In genomic region chr14:68816183-68816942, GRCh38 we compare ENCODE assay signal across 8 cellular contexts. TPM values are rescaled to one million over a fixed set of nuclear protein-coding genes. Genes with fewer than 3 reads are reported as not detected.
DNase-seq lines count a peak whose midpoint lies in the region; ATAC-seq and TF ChIP-seq lines count a peak whose summit lies in the region.

No MANE protein-coding gene starts in this region.

- BruUV-seq in A673 (replicated peaks; lab: Mats Ljungman, UMichigan) (no TSS peak), mammary epithelial cell (replicated peaks; lab: Mats Ljungman, UMichigan) (no TSS peak)

- dilution Hi-C loops in mammary epithelial cell (cut with HindIII; ENCODE audit: low sequenced_read_pairs): loop anchor here (25.0 kb wide), 2 partner anchors 554 to 879 kb away; no protein-coding TSS in a partner anchor

- in situ Hi-C loops in mammary epithelial cell (cut with MboI; ENCODE audit: low sequenced_read_pairs in 2 of 2): loop anchor here in 1 of 2 donors (10.0 kb wide), 1 partner anchor 562 kb away; no protein-coding TSS in a partner anchor

- H3K4me3 Mint-ChIP-seq in WTC11: peak overlapping the region; percentile 38

- TF ChIP-seq CTCF in A673 (conservative IDR thresholded peaks at IDR 0.05; ENCODE audit: low read depth, low read length): peak; percentile 96
- TF ChIP-seq CTCF in WTC11 (IDR thresholded peaks at IDR 0.05): peak; percentile 88
- TF ChIP-seq CTCF in mammary epithelial cell (conservative IDR thresholded peaks at IDR 0.05 in 1 of 2, IDR thresholded peaks at IDR 0.05 in 1 of 2; ENCODE audit: extremely low read depth in 1 of 2, insufficient read depth in 1 of 2, low read depth in 1 of 2, low read length in 2 of 2): peak; percentile 78 to 91

- H3K27me3 Mint-ChIP-seq in WTC11 (ENCODE audit: low read depth): peaks cover 2% of the 10 kb centered on the region; the same call in 1 of the 2 replicates

- H3K27me3 ChIP-seq in A673 (replicated peaks; ENCODE audit: insufficient read depth, low read depth, low read length, poor library complexity): no peaks in the 10 kb centered on the region
- no peaks in the 10 kb centered on the region for H3K27me3 ChIP-seq in mammary epithelial cell (ENCODE audit: insufficient read depth, low read length)

- H3K27ac ChIP-seq in A673 (ENCODE audit: low read depth, low read length, poor library complexity, severe bottlenecking) (peak overlapping the region; percentile 95), mammary epithelial cell (ENCODE audit: insufficient read depth, low read depth, low read length) (peak overlapping the region; percentile 80)

- H3K36me3 Mint-ChIP-seq in WTC11: no peaks in the 10 kb centered on the region

- no peaks in the 10 kb centered on the region for H3K9me3 ChIP-seq in A673 (ENCODE audit: low read depth, low read length, poor library complexity, severe bottlenecking)
- H3K9me3 ChIP-seq in mammary epithelial cell (replicated peaks; ENCODE audit: insufficient read depth, low read length): no peaks in the 10 kb centered on the region

- ATAC-seq in GM18517 (IDR thresholded peaks at IDR 0.05; ENCODE audit: unreplicated experiment) (peak; percentile 41), HG03066 (IDR thresholded peaks at IDR 0.05; ENCODE audit: low read depth, unreplicated experiment) (peak; percentile 41), WTC11 (peak; percentile 61)

- H4K20me1 ChIP-seq in mammary epithelial cell (ENCODE audit: insufficient read depth, low read length): no peaks in the 10 kb centered on the region

- H3K4me3 ChIP-seq in A673 (ENCODE audit: low read depth, low read length, poor library complexity, severe bottlenecking): peak overlapping the region; percentile 47
- peak overlapping the region; percentile 31 to 54 (median 45) for H3K4me3 ChIP-seq in mammary epithelial cell (replicated peaks in 1 of 3; ENCODE audit: insufficient read depth in 1 of 3, low read depth in 2 of 3, low read length in 3 of 3)

- H2AFZ ChIP-seq in mammary epithelial cell (ENCODE audit: low read depth, low read length): peak overlapping the region; percentile 89

- H3K4me1 ChIP-seq in A673 (ENCODE audit: insufficient read depth, low read length, poor library complexity, severe bottlenecking): peaks cover 24% of the 10 kb centered on the region
- peaks cover 29% of the 10 kb centered on the region for H3K4me1 ChIP-seq in mammary epithelial cell (ENCODE audit: insufficient read depth, low read length)

- peaks cover 9% of the 10 kb centered on the region for H3K79me2 ChIP-seq in mammary epithelial cell (ENCODE audit: insufficient read depth, low read length)

- no peak overlapping the region for H3K27ac Mint-ChIP-seq in WTC11

- CTCF ChIA-PET in A673 (lab: Charles Lee) (interaction anchor here (0.5 to 2.0 kb wide), 10 partner anchors 9 to 1196 kb away, joined by 3 to 12 read pairs (median 4); no protein-coding TSS in a partner anchor), WTC11 (lab: Charles Lee) (interaction anchor here (0.7 to 5.2 kb wide), 39 partner anchors 10 to 999 kb away, joined by 3 to 37 read pairs (median 4); partner anchors contain the start of gene ZFP36L1), mammary epithelial cell (lab: Charles Lee; ENCODE audit: low non-redundant PET) (interaction anchor here (0.6 kb wide), 1 partner anchor 23 kb away, joined by 12 read pairs; the partner anchor contains the start of gene ZFP36L1)

- H3K4me1 Mint-ChIP-seq in WTC11: peaks cover 75% of the 10 kb centered on the region

- 14% methylated on average over 12 of the region's 82 CpGs for WGBS in mammary epithelial cell (ENCODE audit: low coverage, missing lambda C conversion rate)

- DNase-seq in A673 (ENCODE audit: low spot score) (peak; percentile 95), NCI-H2171 treated with DMSO at 0.1 percent for 48 hours (lab: John Stamatoyannopoulos, UW) (peak; percentile 89), WTC11 (ENCODE audit: low spot score) (peak; percentile 94), mammary epithelial cell (peak; percentile 82), iris pigment epithelial cell (ENCODE audit: low read depth) (peak; percentile 90)
- peak; percentile 80 to 84 for DNase-seq in stimulated activated CD4-positive, alpha-beta T cell treated with anti-CD3 and anti-CD28 coated beads, Interleukin-12 subunit alpha, Interleukin-12 subunit beta, amount 100 ng/mL, for 24 hours (ENCODE audit: low read depth in 2 of 2)

- H3K9me3 Mint-ChIP-seq in WTC11: 0 out of 2 replicates have a peak, but pooled peaks cover 2% of the 10 kb centered on the region

- H3K4me2 ChIP-seq in mammary epithelial cell (ENCODE audit: insufficient read depth, low read depth, low read length): peak overlapping the region; percentile 98

- H3K36me3 ChIP-seq in A673 (ENCODE audit: insufficient read depth, low read length, poor library complexity, severe bottlenecking) (no peaks in the 10 kb centered on the region), mammary epithelial cell (ENCODE audit: insufficient read depth, low read length) (no peaks in the 10 kb centered on the region)

- intact Hi-C loops in A673 (cut with micrococcal nuclease; ENCODE audit: unreplicated experiment): loop anchor here (1.0 to 10.0 kb wide), 5 partner anchors 568 to 979 kb away; no protein-coding TSS in a partner anchor
- intact Hi-C loops in mammary epithelial cell (cut with micrococcal nuclease): loop anchor here (1.0 to 5.0 kb wide), 9 partner anchors 21 to 979 kb away; no protein-coding TSS in a partner anchor

- POLR2A ChIA-PET in A673 (lab: Charles Lee; ENCODE audit: low non-redundant PET): no interaction called here
- POLR2A ChIA-PET in WTC11 (lab: Charles Lee): interaction anchor here (0.9 to 5.2 kb wide), 7 partner anchors 8 to 876 kb away, joined by 3 to 67 read pairs (median 4); partner anchors contain the start of gene ZFP36L1

- peak overlapping the region; percentile 32 for H3K9ac ChIP-seq in mammary epithelial cell (ENCODE audit: insufficient read depth, low read length)

TF ChIP-seq in WTC11, 78 proteins besides CTCF, POLR2A, EP300 and RAD21 (continues in another document):
- peak; percentile 89; the same call in 1 of the 2 replicates for TF ChIP-seq CREB1 (CRISPR knock-in tag; IDR thresholded peaks at IDR 0.05)
- TF ChIP-seq, protein P1, sequence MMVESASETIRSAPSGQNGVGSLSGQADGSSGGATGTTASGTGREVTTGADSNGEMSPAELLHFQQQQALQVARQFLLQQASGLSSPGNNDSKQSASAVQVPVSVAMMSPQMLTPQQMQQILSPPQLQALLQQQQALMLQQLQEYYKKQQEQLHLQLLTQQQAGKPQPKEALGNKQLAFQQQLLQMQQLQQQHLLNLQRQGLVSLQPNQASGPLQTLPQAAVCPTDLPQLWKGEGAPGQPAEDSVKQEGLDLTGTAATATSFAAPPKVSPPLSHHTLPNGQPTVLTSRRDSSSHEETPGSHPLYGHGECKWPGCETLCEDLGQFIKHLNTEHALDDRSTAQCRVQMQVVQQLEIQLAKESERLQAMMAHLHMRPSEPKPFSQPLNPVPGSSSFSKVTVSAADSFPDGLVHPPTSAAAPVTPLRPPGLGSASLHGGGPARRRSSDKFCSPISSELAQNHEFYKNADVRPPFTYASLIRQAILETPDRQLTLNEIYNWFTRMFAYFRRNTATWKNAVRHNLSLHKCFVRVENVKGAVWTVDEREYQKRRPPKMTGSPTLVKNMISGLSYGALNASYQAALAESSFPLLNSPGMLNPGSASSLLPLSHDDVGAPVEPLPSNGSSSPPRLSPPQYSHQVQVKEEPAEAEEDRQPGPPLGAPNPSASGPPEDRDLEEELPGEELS (CRISPR knock-in tag; IDR thresholded peaks at IDR 0.05): peak; percentile 76; the same call in 1 of the 2 replicates
- TF ChIP-seq, protein P2, sequence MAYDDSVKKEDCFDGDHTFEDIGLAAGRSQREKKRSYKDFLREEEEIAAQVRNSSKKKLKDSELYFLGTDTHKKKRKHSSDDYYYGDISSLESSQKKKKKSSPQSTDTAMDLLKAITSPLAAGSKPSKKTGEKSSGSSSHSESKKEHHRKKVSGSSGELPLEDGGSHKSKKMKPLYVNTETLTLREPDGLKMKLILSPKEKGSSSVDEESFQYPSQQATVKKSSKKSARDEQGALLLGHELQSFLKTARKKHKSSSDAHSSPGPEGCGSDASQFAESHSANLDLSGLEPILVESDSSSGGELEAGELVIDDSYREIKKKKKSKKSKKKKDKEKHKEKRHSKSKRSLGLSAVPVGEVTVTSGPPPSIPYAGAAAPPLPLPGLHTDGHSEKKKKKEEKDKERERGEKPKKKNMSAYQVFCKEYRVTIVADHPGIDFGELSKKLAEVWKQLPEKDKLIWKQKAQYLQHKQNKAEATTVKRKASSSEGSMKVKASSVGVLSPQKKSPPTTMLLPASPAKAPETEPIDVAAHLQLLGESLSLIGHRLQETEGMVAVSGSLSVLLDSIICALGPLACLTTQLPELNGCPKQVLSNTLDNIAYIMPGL (CRISPR knock-in tag; IDR thresholded peaks at IDR 0.05): peak; percentile 97
- TF ChIP-seq ATF1 (CRISPR knock-in tag; IDR thresholded peaks at IDR 0.05): peak; percentile 50; the same call in 1 of the 2 replicates
- TF ChIP-seq FOXJ3 (CRISPR knock-in tag; IDR thresholded peaks at IDR 0.05; ENCODE audit: borderline replicate concordance): no peak
- no peak for TF ChIP-seq ATF2 (CRISPR knock-in tag; IDR thresholded peaks at IDR 0.05; ENCODE audit: borderline replicate concordance, low read depth)

RNA-seq across cellular contexts. Expression of gene ZFP36L1, which starts 23.5 kb away (rescaled TPM):
- 69.5 and 77.1 TPM in 2 replicates for total RNA-seq in A673 (2021)
- total RNA-seq in WTC11 (2021): 132 to 150 TPM (median 148 TPM) in 3 replicates
- total RNA-seq in mammary epithelial cell: 100 to 1,000 TPM; 169 to 373 TPM
- 140 TPM for polyA plus RNA-seq in mammary epithelial cell
- polyA minus RNA-seq in mammary epithelial cell: 99.0 TPM

Comparison
In these comparisons a context has a peak if more than half of its experiments do, and no peak if none do; other contexts are left out.
1. Peak in every context shown above with its lines: DNase-seq, ATAC-seq, H3K4me3 ChIP-seq and H3K27ac ChIP-seq.